In genomic region chr10:120942806-120943413, GRCh38 we compare ENCODE assay signal across 8 cellular contexts.
DNase-seq lines count a peak whose midpoint lies in the region; ATAC-seq and TF ChIP-seq lines count a peak whose summit lies in the region.

No MANE protein-coding gene starts in this region.

- H3K4me1 ChIP-seq in osteoblast (ENCODE audit: insufficient read depth, low read length) (peaks cover 4% of the 10 kb centered on the region), thoracic aorta (ENCODE audit: control insufficient read depth in 1 of 2, low read depth in 2 of 2) (peaks cover 0 to 4% of the 10 kb centered on the region in 2 donors)

- peak overlapping the region; percentile 76 for H3K4me2 ChIP-seq in osteoblast (ENCODE audit: insufficient read depth, low read length)

- H4K20me1 ChIP-seq in osteoblast (ENCODE audit: insufficient read depth, low read length): no peaks in the 10 kb centered on the region

- peak; percentile 82 for TF ChIP-seq CTCF in foreskin fibroblast (IDR thresholded peaks at IDR 0.05; ENCODE audit: low read depth, low read length)
- peak; percentile 86 for TF ChIP-seq CTCF in osteoblast (IDR thresholded peaks at IDR 0.05; ENCODE audit: extremely low read depth, low read depth, low read length)
- TF ChIP-seq CTCF in thoracic aorta (IDR thresholded peaks at IDR 0.05): peak; percentile 85

- peak; percentile 83 for DNase-seq in DMS53 (lab: John Stamatoyannopoulos, UW)
- DNase-seq in KG1 (lab: John Stamatoyannopoulos, UW): peak; percentile 62
- peak; percentile 27 to 52 for DNase-seq in SHP77 (lab: John Stamatoyannopoulos, UW)
- peak; percentile 47 for DNase-seq in activated effector memory CD4-positive, alpha-beta T cell treated with Interleukin-2 at 50 U/mL for 16 hours
- DNase-seq in foreskin fibroblast: peak; percentile 60 to 87
- peak; percentile 98 for DNase-seq in osteoblast (ENCODE audit: insufficient read length, low spot score, missing footprints)
- peak; percentile 46 for DNase-seq in thoracic aorta (ENCODE audit: low spot score)

- ATAC-seq in GM21529 (IDR thresholded peaks at IDR 0.05; ENCODE audit: unreplicated experiment) (peak; percentile 97), thoracic aorta (ENCODE audit: insufficient number of reproducible peaks, low FRiP score, low read depth) (peak; percentile 56)

- H2AFZ ChIP-seq in osteoblast (ENCODE audit: low read length): peak overlapping the region; percentile 98

- no peaks in the 10 kb centered on the region for H3K27me3 ChIP-seq in osteoblast (ENCODE audit: insufficient read depth, low read length)
- H3K27me3 ChIP-seq in thoracic aorta (replicated peaks; ENCODE audit: insufficient read depth): no peaks in the 10 kb centered on the region

- H3K9me3 ChIP-seq in osteoblast (ENCODE audit: low read depth, low read length) (no peaks in the 10 kb centered on the region), thoracic aorta (no peaks in the 10 kb centered on the region)

- H3K36me3 ChIP-seq in osteoblast (ENCODE audit: insufficient read depth, low read length): no peaks in the 10 kb centered on the region
- no peaks in the 10 kb centered on the region for H3K36me3 ChIP-seq in thoracic aorta

- peak overlapping the region in 1 of 2 donors; percentile 26 for H3K4me3 ChIP-seq in foreskin fibroblast (ENCODE audit: low read depth in 1 of 2, low read length in 2 of 2)
- H3K4me3 ChIP-seq in osteoblast (ENCODE audit: insufficient read depth, low read length): peak overlapping the region; percentile 48
- H3K4me3 ChIP-seq in thoracic aorta: peak overlapping the region; percentile 21

- no peaks in the 10 kb centered on the region for H3K79me2 ChIP-seq in osteoblast (ENCODE audit: insufficient read depth, low read length)

- H3K27ac ChIP-seq in osteoblast (ENCODE audit: low read depth, low read length) (no peak overlapping the region), thoracic aorta (no peak overlapping the region)

Comparison
In these comparisons a context has a peak if more than half of its experiments do, and no peak if none do; other contexts are left out.
1. DNase-seq: peak in every context shown above with its lines; median percentile 98 in osteoblast; 83 in DMS53; 74 in foreskin fibroblast; 62 in KG1; 47 in activated effector memory CD4-positive, alpha-beta T cell treated with Interleukin-2 at 50 U/mL for 16 hours; 46 in thoracic aorta; 40 in SHP77.